In the genomic region with DNA sequence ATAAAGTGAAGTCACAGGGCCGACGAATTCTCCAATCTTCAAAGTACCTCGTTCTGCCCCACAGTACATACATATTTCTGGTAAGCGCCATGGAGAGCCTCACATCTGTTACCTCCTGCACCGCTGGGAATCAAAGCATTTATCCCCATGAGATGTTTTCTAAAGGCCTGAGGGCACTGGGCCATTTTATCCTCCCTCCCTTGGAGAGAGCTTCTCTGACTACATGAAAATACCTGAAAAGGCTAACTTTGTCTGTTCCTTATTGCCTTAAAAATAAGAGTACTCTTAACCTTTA, we compare ENCODE assay signal across 18 cellular contexts.
A peak's percentile ranks its signal among the peaks of the same experiment; 100 is the strongest.
DNase-seq lines count a peak whose midpoint lies in the region; ATAC-seq and FAIRE-seq lines count a peak whose summit lies in the region.
"Had no signal": no experiment of that assay in that cellular context is flagged by ENCODE, and none has a peak within 500 bp of the region (broad histone marks: within the 10 kb centered on the region; RNA-seq: fewer than 3 reads in every experiment).

No MANE protein-coding gene starts in this region.

- H3K27me3 ChIP-seq in skeletal muscle tissue (ENCODE audit: control insufficient read depth in 3 of 3, insufficient read depth in 3 of 3, low read length in 3 of 3) = no peaks in the 10 kb centered on the region

- no peak for ATAC-seq in HG03175 (IDR thresholded peaks at IDR 0.05; ENCODE audit: unreplicated experiment)
- ATAC-seq: GM23338 had no signal

- H3K4me1 ChIP-seq in skeletal muscle tissue (ENCODE audit: control insufficient read depth in 3 of 3, insufficient read depth in 3 of 3, low read length in 3 of 3) = peaks cover 32 to 43% (median 34%) of the 10 kb centered on the region in 3 donors

- peak overlapping the region in 2 of 3 donors; percentile 23 to 51 for H3K4me3 ChIP-seq in skeletal muscle tissue (ENCODE audit: low read length in 3 of 3)
- H3K4me3 ChIP-seq: GM23338, PC-9 had no signal

- peak overlapping the region; percentile 13 to 71 (median 62) for H3K9ac ChIP-seq in skeletal muscle tissue (ENCODE audit: low read depth in 1 of 3, low read length in 3 of 3)

- H3K36me3 ChIP-seq in skeletal muscle tissue (ENCODE audit: control insufficient read depth in 3 of 3, insufficient read depth in 3 of 3, low read length in 3 of 3) = no peaks in the 10 kb centered on the region

- DNase-seq in DMS 273 (lab: John Stamatoyannopoulos, UW; ENCODE audit: unreplicated experiment) = peak; percentile 6
- no peak for DNase-seq in DMS 273 treated with DMSO at 0.1 percent for 48 hours (lab: John Stamatoyannopoulos, UW)
- peak; percentile 66 for DNase-seq in NCI-H2171 (lab: John Stamatoyannopoulos, UW)
- DNase-seq in islet precursor cell = peak; percentile 72
- DNase-seq in NCI-H446 treated with DMSO at 0.1 percent for 48 hours (lab: John Stamatoyannopoulos, UW) = no peak
- no peak for DNase-seq in GM19239 (ENCODE audit: insufficient read length, low spot score)
- DNase-seq: COR-L47, DMS79, GF-D8, KBM-7, NCI-H1048, NCI-H187, PC-9 had no signal

- no peak for FAIRE-seq in GM19239 (lab: Jason Lieb, UNC)

- no peaks in the 10 kb centered on the region for H3K9me3 ChIP-seq in skeletal muscle tissue (ENCODE audit: control insufficient read depth in 3 of 3, low read length in 3 of 3)

- peak overlapping the region; percentile 85 for H3K27ac ChIP-seq in skeletal muscle tissue (ENCODE audit: low read depth, low read length)
- H3K27ac ChIP-seq: 22Rv1, C4-2B, PC-9 had no signal

Comparison
In these comparisons a context has a peak if more than half of its experiments do, and no peak if none do; other contexts are left out.
1. DNase-seq: peak in DMS 273 (single experiment), NCI-H2171 (single experiment) and islet precursor cell (single experiment); none in DMS 273 treated with DMSO at 0.1 percent for 48 hours (single experiment), NCI-H446 treated with DMSO at 0.1 percent for 48 hours (single experiment) and GM19239 (single experiment).